32 cellular contexts compared by ENCODE assay signal in the genomic region with DNA sequence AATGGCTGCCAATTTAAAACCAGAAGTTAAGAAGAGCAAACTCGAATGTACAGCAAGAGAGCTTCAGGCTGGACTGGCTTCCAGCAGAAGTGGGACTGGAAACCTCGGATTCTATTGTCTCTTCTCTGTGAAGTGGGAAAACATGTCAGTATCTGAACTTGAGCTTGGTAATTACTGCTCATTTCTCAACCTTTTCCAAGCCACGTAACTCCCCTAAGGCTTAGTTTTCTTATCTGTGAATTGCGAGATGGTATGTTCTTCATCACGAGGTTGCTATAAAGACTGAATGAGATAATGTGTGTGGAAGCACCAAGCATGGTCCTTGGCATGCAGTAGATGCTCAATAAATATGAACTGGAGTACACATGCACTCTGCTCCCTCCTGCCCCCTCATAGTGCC.
"Had no signal": no experiment of that assay in that cellular context is flagged by ENCODE, and none has a peak within 500 bp of the region (broad histone marks: within the 10 kb centered on the region; RNA-seq: fewer than 3 reads in every experiment).

No MANE protein-coding gene starts in this region.

- H3K27ac Mint-ChIP-seq: immature natural killer cell; naive thymus-derived CD4-positive, alpha-beta T cell; natural killer cell treated with Interleukin-12 subunit alpha and Interleukin-12 subunit beta and Interleukin-15 and Interleukin-18, amount 100 ng/mL, for 72 hours; stimulated activated memory B cell treated with anti-CD40 and anti-IgM and Interleukin-4, amounts not matched to agents 10 μg/mL and 1 μg/mL and 100 μg/mL, for 72 hours; stimulated activated naive CD8-positive, alpha-beta T cell treated with anti-CD3 and anti-CD28 coated beads, Interleukin-15, amount 100 ng/mL, for 72 hours had no signal

- H3K27ac ChIP-seq: left lung, lower lobe of right lung, pancreas, prostate gland, skin epidermis, spleen, testis, thyroid gland, transverse colon, upper lobe of right lung, uterus had no signal

- H3K4me3 ChIP-seq: left lung, lower lobe of right lung, mucosa of descending colon, pancreas, prostate gland, skin epidermis, spleen, testis, thyroid gland, transverse colon, upper lobe of right lung, uterus had no signal

- H3K36me3 Mint-ChIP-seq: immature natural killer cell; naive thymus-derived CD4-positive, alpha-beta T cell; natural killer cell treated with Interleukin-12 subunit alpha and Interleukin-12 subunit beta and Interleukin-15 and Interleukin-18, amount 100 ng/mL, for 72 hours; stimulated activated memory B cell treated with anti-CD40 and anti-IgM and Interleukin-4, amounts not matched to agents 10 μg/mL and 1 μg/mL and 100 μg/mL, for 72 hours had no signal

- H3K4me1 Mint-ChIP-seq: immature natural killer cell; naive thymus-derived CD4-positive, alpha-beta T cell; neural crest cell; stimulated activated memory B cell treated with anti-CD40 and anti-IgM and Interleukin-4, amounts not matched to agents 10 μg/mL and 1 μg/mL and 100 μg/mL, for 72 hours; stimulated activated naive CD8-positive, alpha-beta T cell treated with anti-CD3 and anti-CD28 coated beads, Interleukin-15, amount 100 ng/mL, for 72 hours had no signal

- H3K9me3 ChIP-seq: left lung, lower lobe of right lung, mucosa of descending colon, pancreas, prostate gland, spleen, testis, thyroid gland, transverse colon, upper lobe of right lung, uterus had no signal

- H3K4me1 ChIP-seq: left lung, lower lobe of right lung, pancreas, prostate gland, spleen, testis, thyroid gland, transverse colon, upper lobe of right lung, uterus had no signal

- FAIRE-seq: islet of Langerhans, kidney, pancreas had no signal

- H3K27me3 ChIP-seq: left lung, pancreas, spleen, testis, thyroid gland, upper lobe of right lung, uterus had no signal

- H3K36me3 ChIP-seq: left lung, lower lobe of right lung, pancreas, prostate gland, spleen, thyroid gland, transverse colon, upper lobe of right lung, uterus had no signal

- H3K4me3 Mint-ChIP-seq: immature natural killer cell; naive thymus-derived CD4-positive, alpha-beta T cell; natural killer cell treated with Interleukin-12 subunit alpha and Interleukin-12 subunit beta and Interleukin-15 and Interleukin-18, amount 100 ng/mL, for 72 hours; neural crest cell; stimulated activated memory B cell treated with anti-CD40 and anti-IgM and Interleukin-4, amounts not matched to agents 10 μg/mL and 1 μg/mL and 100 μg/mL, for 72 hours; stimulated activated naive CD8-positive, alpha-beta T cell treated with anti-CD3 and anti-CD28 coated beads, Interleukin-15, amount 100 ng/mL, for 72 hours had no signal

- H3K9me3 Mint-ChIP-seq: natural killer cell treated with Interleukin-12 subunit alpha and Interleukin-12 subunit beta and Interleukin-15 and Interleukin-18, amount 100 ng/mL, for 72 hours; neural crest cell; stimulated activated memory B cell treated with anti-CD40 and anti-IgM and Interleukin-4, amounts not matched to agents 10 μg/mL and 1 μg/mL and 100 μg/mL, for 72 hours had no signal

- DNase-seq: hypothalamus; immature natural killer cell; kidney; left colon; left lung; lower lobe of right lung; mesendoderm; midbrain; mucosa of descending colon; naive thymus-derived CD4-positive, alpha-beta T cell; nucleus accumbens; pancreas; posterior cingulate gyrus; retina; right cardiac atrium; spleen; stimulated activated CD4-positive, alpha-beta T cell treated with anti-CD3 and anti-CD28 coated beads, Interleukin-2, amount 100 ng/mL, for 48 hours; stimulated activated CD4-positive, alpha-beta T cell treated with anti-CD3 and anti-CD28 coated beads, Interleukin-4, amount 100 ng/mL, for 4 hours; stimulated activated CD8-positive, alpha-beta memory T cell treated with anti-CD3 and anti-CD28 coated beads, Interleukin-4, amount 100 ng/mL, for 48 hours; stimulated activated naive CD4-positive, alpha-beta T cell treated with Interleukin-2 at 50 U/mL for 16 hours; stimulated activated naive CD8-positive, alpha-beta T cell treated with anti-CD3 and anti-CD28 coated beads, Interleukin-15, amount 100 ng/mL, for 72 hours; testis; thyroid gland; transverse colon; upper lobe of right lung; uterus had no signal
